Comparison of ENCODE assay signal across 12 cellular contexts in genomic region chr12:31629756-31630732, GRCh38. TPM values are rescaled to one million over a fixed set of nuclear protein-coding genes. Genes with fewer than 3 reads are reported as not detected.
A peak's percentile ranks its signal among the peaks of the same experiment; 100 is the strongest.
DNase-seq lines count a peak whose midpoint lies in the region; ATAC-seq and TF ChIP-seq lines count a peak whose summit lies in the region.
"Had no signal": no experiment of that assay in that cellular context is flagged by ENCODE, and none has a peak within 500 bp of the region (broad histone marks: within the 10 kb centered on the region; RNA-seq: fewer than 3 reads in every experiment).

No MANE protein-coding gene starts in this region.

- peak; percentile 58 for DNase-seq in GM04503 (ENCODE audit: low read depth)
- DNase-seq in body of pancreas = peak; percentile 50 to 70 (median 58)
- peak; percentile 37 to 61 (median 59) for DNase-seq in right cardiac atrium
- peak; percentile 32 for DNase-seq in skeletal muscle cell (ENCODE audit: low read depth)
- no peak for DNase-seq in activated T-cell treated with anti-CD3 and anti-CD28 coated beads for 4 hours
- no peak for DNase-seq in T-helper 9 cell
- DNase-seq in Peyer's patch = no peak
- DNase-seq: COR-L47, NCI-H187 had no signal

- ATAC-seq in body of pancreas (peak; percentile 95), right cardiac atrium (peak; percentile 87 to 94), GM19324 (IDR thresholded peaks at IDR 0.05; ENCODE audit: low FRiP score, unreplicated experiment) (no peak)

- no peaks in the 10 kb centered on the region for H3K36me3 ChIP-seq in body of pancreas (replicated peaks in 1 of 2; ENCODE audit: insufficient read depth in 1 of 2, low read depth in 2 of 2)
- H3K36me3 ChIP-seq in Peyer's patch = no peaks in the 10 kb centered on the region
- H3K36me3 ChIP-seq: neutrophil had no signal

- H3K4me3 ChIP-seq in body of pancreas (no peak overlapping the region), right cardiac atrium (ENCODE audit: low read length) (no peak overlapping the region), skeletal muscle cell (ENCODE audit: low read depth, low read length) (no peak overlapping the region), Peyer's patch (no peak overlapping the region)

- no peaks in the 10 kb centered on the region for H3K27me3 ChIP-seq in body of pancreas
- H3K27me3 ChIP-seq in right cardiac atrium (ENCODE audit: control insufficient read depth, insufficient read depth) = no peaks in the 10 kb centered on the region
- H3K27me3 ChIP-seq in Peyer's patch = no peaks in the 10 kb centered on the region
- H3K27me3 ChIP-seq: dorsolateral prefrontal cortex, neutrophil had no signal

- no peaks in the 10 kb centered on the region for H3K9me3 ChIP-seq in body of pancreas
- H3K9me3 ChIP-seq in right cardiac atrium (ENCODE audit: control insufficient read depth, low read length) = no peaks in the 10 kb centered on the region
- no peaks in the 10 kb centered on the region for H3K9me3 ChIP-seq in Peyer's patch
- H3K9me3 ChIP-seq: neutrophil had no signal

- TF ChIP-seq CTCF in body of pancreas (IDR thresholded peaks at IDR 0.05) (no peak), Peyer's patch (IDR thresholded peaks at IDR 0.05) (no peak)

- H3K4me1 ChIP-seq in body of pancreas (peaks cover 19% of the 10 kb centered on the region), right cardiac atrium (ENCODE audit: control insufficient read depth, insufficient read depth, low read length) (peaks cover 2% of the 10 kb centered on the region), Peyer's patch (no peaks in the 10 kb centered on the region)

- no peak for TF ChIP-seq POLR2A in body of pancreas (IDR thresholded peaks at IDR 0.05)
- TF ChIP-seq POLR2A in Peyer's patch (IDR thresholded peaks at IDR 0.05) = no peak

- 42 to 43% methylated on average over 16 of the region's 16 CpGs for WGBS in body of pancreas, 2 donors
- 32% methylated on average over 16 of the region's 16 CpGs for WGBS in right cardiac atrium

- intact Hi-C loops in body of pancreas (cut with DNase I) = loop anchor here (5.0 kb wide), 1 partner anchor 228 kb away; no protein-coding TSS in a partner anchor
- intact Hi-C loops in right cardiac atrium (cut with DNase I) = loop anchor here in 2 of 4 donors (5.0 kb wide), 2 partner anchors 38 to 228 kb away; partner anchors contain the start of gene DENND5B (in 1 of the 2)

- peak overlapping the region in 3 of 4 donors; percentile 38 to 48 (median 46) for H3K27ac ChIP-seq in body of pancreas
- no peak overlapping the region for H3K27ac ChIP-seq in right cardiac atrium (ENCODE audit: low read length)
- no peak overlapping the region for H3K27ac ChIP-seq in Peyer's patch
- H3K27ac ChIP-seq: dorsolateral prefrontal cortex, neutrophil had no signal

RNA-seq across cellular contexts. Expression of gene ETFBKMT, which starts 29.4 kb away (rescaled TPM):
- total RNA-seq in body of pancreas = 1 to 10 TPM; 2.9 to 4.9 TPM
- total RNA-seq in right cardiac atrium = 1 to 10 TPM; 4.8 to 6.9 (median 5.8) TPM
- polyA plus RNA-seq in right cardiac atrium = 3.9 TPM
- total RNA-seq in Peyer's patch = 1 to 10 TPM; 1.9 to 4.1 (median 3.2) TPM

RNA-seq across cellular contexts. Expression of gene DENND5B, which starts 39.1 kb away (rescaled TPM):
- total RNA-seq in body of pancreas (10 to 100 TPM in 1 of 2 donors, 1 to 10 TPM in 1; 8.8 to 32.0 TPM), right cardiac atrium (10 to 100 TPM; 33.1 to 38.7 (median 37.4) TPM), Peyer's patch (10 to 100 TPM; 32.2 to 59.2 (median 57.2) TPM)
- polyA plus RNA-seq in right cardiac atrium = 9.6 TPM

Comparison
In these comparisons a context has a peak if more than half of its experiments do, and no peak if none do; other contexts are left out.
1. DNase-seq: peak in GM04503 (single experiment), body of pancreas (4 of 4), right cardiac atrium (3 of 3) and skeletal muscle cell (single experiment); none in activated T-cell treated with anti-CD3 and anti-CD28 coated beads for 4 hours (single experiment), T-helper 9 cell (single experiment) and Peyer's patch (0 of 3).
2. H3K27ac ChIP-seq: peak in body of pancreas (3 of 4); none in right cardiac atrium (single experiment) and Peyer's patch (0 of 4).